Comparison of ENCODE assay signal across 11 cellular contexts in genomic region chr6:446418-447366, GRCh38. TPM values are rescaled to one million over a fixed set of nuclear protein-coding genes. Genes with fewer than 3 reads are reported as not detected.
DNase-seq lines count a peak whose midpoint lies in the region; ATAC-seq and TF ChIP-seq lines count a peak whose summit lies in the region.
"Had no signal": no experiment of that assay in that cellular context is flagged by ENCODE, and none has a peak within 500 bp of the region (broad histone marks: within the 10 kb centered on the region; RNA-seq: fewer than 3 reads in every experiment).

No MANE protein-coding gene starts in this region.

- POLR2A ChIA-PET in PC-3 (lab: Charles Lee; ENCODE audit: unreplicated experiment) = no interaction called here

- TF ChIP-seq CTCF in PC-3 (conservative IDR thresholded peaks at IDR 0.05; ENCODE audit: low read depth, low read length) = no peak

- H3K79me2 ChIP-seq in PC-3 (ENCODE audit: low read length) = no peaks in the 10 kb centered on the region

- no peak overlapping the region for H3K27ac ChIP-seq in PC-3 (ENCODE audit: low read length)
- H3K27ac ChIP-seq: SK-N-MC had no signal

- H2AFZ ChIP-seq in PC-3 (ENCODE audit: low read length) = no peak overlapping the region

- no peak overlapping the region for H3K4me3 ChIP-seq in PC-3 (ENCODE audit: low read length)
- H3K4me3 ChIP-seq: SK-N-MC had no signal

- H3K9me3 ChIP-seq in PC-3 (ENCODE audit: low read length) = no peaks in the 10 kb centered on the region

- H3K4me2 ChIP-seq in PC-3 (ENCODE audit: low read length) = no peak overlapping the region

- no peaks in the 10 kb centered on the region for H4K20me1 ChIP-seq in PC-3 (ENCODE audit: low read length)

- H3K9ac ChIP-seq in PC-3 (ENCODE audit: low read length) = no peak overlapping the region

- no peak for ATAC-seq in PC-3

- no peaks in the 10 kb centered on the region; the same call in 1 of the 2 replicates for H3K4me1 ChIP-seq in PC-3 (ENCODE audit: insufficient read depth, low read length)

- intact Hi-C loops in PC-3 (cut with micrococcal nuclease) = no loop called here

- H3F3A ChIP-seq in PC-3 (ENCODE audit: low read length, unreplicated experiment) = no peaks in the 10 kb centered on the region

- no peaks in the 10 kb centered on the region for H3K9me2 ChIP-seq in PC-3 (replicated peaks; ENCODE audit: low read length)

- no peaks in the 10 kb centered on the region for H3K36me3 ChIP-seq in PC-3 (ENCODE audit: low read depth, low read length)

- no peaks in the 10 kb centered on the region for H3K27me3 ChIP-seq in PC-3 (ENCODE audit: low read length)

- CTCF ChIA-PET in PC-3 (lab: Charles Lee) = no interaction called here

- DNase-seq in PC-3 (peak; percentile 25), activated T-cell treated with anti-CD3 and anti-CD28 coated beads for 4 hours (peak; percentile 90), mesenteric fat pad (ENCODE audit: low spot score) (peak; percentile 55), AG08395 (ENCODE audit: low spot score) (no peak), retina (no peak), amniotic stem cell (lab: John Stamatoyannopoulos, UW) (no peak), mucosa of gallbladder (ENCODE audit: low spot score) (no peak)
- DNase-seq in stimulated activated CD8-positive, alpha-beta memory T cell treated with anti-CD3 and anti-CD28 coated beads, Interleukin-7, amount 100 ng/mL, for 4 hours (ENCODE audit: low read depth in 2 of 2) = peak; percentile 92 to 93
- DNase-seq: GF-D8, naive B cell had no signal

- BruUV-seq in PC-3 (replicated peaks; lab: Mats Ljungman, UMichigan) = no TSS peak

RNA-seq across cellular contexts. Expression of gene IRF4, which starts 55.1 kb away (rescaled TPM):
- 0.15 TPM in 1 of 2 replicates, not detected in the other for total RNA-seq in PC-3 (2014; rRNA removed)
- 6.3 TPM for total RNA-seq in mesenteric fat pad
- 2.9 TPM for total RNA-seq in mucosa of gallbladder

Comparison
In these comparisons a context has a peak if more than half of its experiments do, and no peak if none do; other contexts are left out.
1. DNase-seq: peak in PC-3 (single experiment), activated T-cell treated with anti-CD3 and anti-CD28 coated beads for 4 hours (single experiment), mesenteric fat pad (single experiment) and stimulated activated CD8-positive, alpha-beta memory T cell treated with anti-CD3 and anti-CD28 coated beads, Interleukin-7, amount 100 ng/mL, for 4 hours (2 of 2); none in AG08395 (single experiment), retina (single experiment), amniotic stem cell (single experiment) and mucosa of gallbladder (single experiment).